In genomic region chr2:62895632-62896009, GRCh38 we compare ENCODE assay signal across 25 cellular contexts.
DNase-seq lines count a peak whose midpoint lies in the region; ATAC-seq and TF ChIP-seq lines count a peak whose summit lies in the region.
"Had no signal": no experiment of that assay in that cellular context is flagged by ENCODE, and none has a peak within 500 bp of the region (broad histone marks: within the 10 kb centered on the region; RNA-seq: fewer than 3 reads in every experiment).

No MANE protein-coding gene starts in this region.

- TF ChIP-seq POLR2A in transverse colon (IDR thresholded peaks at IDR 0.05): no peak

- peak in 1 of 2 donors; percentile 4 for DNase-seq in cardiac muscle cell (ENCODE audit: low read depth in 1 of 2, low spot score in 1 of 2)
- DNase-seq in heart right ventricle: no peak
- peak; percentile 73 for DNase-seq in epithelial cell of esophagus (ENCODE audit: low read depth)
- DNase-seq in iris pigment epithelial cell (ENCODE audit: low read depth): peak; percentile 79
- DNase-seq in transverse colon: no peak
- no peak for DNase-seq in activated CD4-positive, alpha-beta T cell treated with anti-CD3 and anti-CD28 coated beads, Interleukin-2, amount 50 U/mL, for 4 hours
- DNase-seq in GM19238 (ENCODE audit: insufficient read length, low spot score): no peak
- DNase-seq: 8988T; activated CD4-positive, alpha-beta T cell treated with anti-CD3 and anti-CD28 coated beads, Interleukin-2, amount 50 U/mL, for 48 hours; activated naive CD4-positive, alpha-beta T cell treated with anti-CD3 and anti-CD28 coated beads, Interleukin-2, amount 10 ng/mL, durations not matched to agents 7 days and 5 days; BE2C; CD8-positive, alpha-beta memory T cell; DMS 273 treated with DMSO at 0.1 percent for 48 hours; H7; KBM-7; MM.1S; NCI-H1417 treated with DMSO at 0.1 percent for 48 hours; NCI-H345; NCI-H82; stimulated activated CD4-positive, alpha-beta T cell treated with anti-CD3 and anti-CD28 coated beads, Interleukin-4, amount 100 ng/mL, for 1 hour had no signal

- H3K27me3 ChIP-seq in cardiac muscle cell (no peaks in the 10 kb centered on the region), heart right ventricle (no peaks in the 10 kb centered on the region), transverse colon (no peaks in the 10 kb centered on the region)
- H3K27me3 ChIP-seq: BE2C, neural progenitor cell, right atrium auricular region had no signal

- H3K36me3 ChIP-seq in cardiac muscle cell (no peaks in the 10 kb centered on the region), heart right ventricle (no peaks in the 10 kb centered on the region), transverse colon (no peaks in the 10 kb centered on the region)
- H3K36me3 ChIP-seq: BE2C, neural progenitor cell, right atrium auricular region had no signal

- intact Hi-C loops in heart right ventricle (cut with DNase I): no loop called here
- intact Hi-C loops in transverse colon (cut with DNase I; ENCODE audit: low total_unique reads): no loop called here

- TF ChIP-seq EP300 in transverse colon (IDR thresholded peaks at IDR 0.05; ENCODE audit: low read depth): no peak

- H3K9me3 ChIP-seq in cardiac muscle cell (ENCODE audit: low read depth) (no peaks in the 10 kb centered on the region), heart right ventricle (no peaks in the 10 kb centered on the region), transverse colon (no peaks in the 10 kb centered on the region)
- H3K9me3 ChIP-seq: BE2C, right atrium auricular region had no signal

- H3K27ac ChIP-seq in cardiac muscle cell (peak overlapping the region; percentile 70), heart right ventricle (no peak overlapping the region), transverse colon (no peak overlapping the region)
- H3K27ac ChIP-seq: neural progenitor cell, parathyroid adenoma, right atrium auricular region, RWPE1 had no signal

- H3K4me1 ChIP-seq in cardiac muscle cell (ENCODE audit: low read depth) (peaks cover 16% of the 10 kb centered on the region), heart right ventricle (no peaks in the 10 kb centered on the region), transverse colon (no peaks in the 10 kb centered on the region)
- H3K4me1 ChIP-seq: BE2C, neural progenitor cell, parathyroid adenoma, right atrium auricular region had no signal

- TF ChIP-seq CTCF in cardiac muscle cell (IDR thresholded peaks at IDR 0.05; ENCODE audit: low read depth, low read length): no peak
- no peak for TF ChIP-seq CTCF in heart right ventricle (IDR thresholded peaks at IDR 0.05)
- no peak for TF ChIP-seq CTCF in epithelial cell of esophagus (IDR thresholded peaks at IDR 0.05; ENCODE audit: insufficient read depth, low read depth, low read length, missing control alignments)
- TF ChIP-seq CTCF in transverse colon (IDR thresholded peaks at IDR 0.05): no peak

- ATAC-seq in heart right ventricle (no peak), GM18858 (IDR thresholded peaks at IDR 0.05; ENCODE audit: unreplicated experiment) (no peak)

- H3K4me3 ChIP-seq in cardiac muscle cell: no peak overlapping the region
- no peak overlapping the region for H3K4me3 ChIP-seq in heart right ventricle
- H3K4me3 ChIP-seq in epithelial cell of esophagus (ENCODE audit: low read length): no peak overlapping the region
- no peak overlapping the region for H3K4me3 ChIP-seq in transverse colon
- H3K4me3 ChIP-seq: neural progenitor cell, right atrium auricular region had no signal

- in situ Hi-C loops in transverse colon (cut with MboI; ENCODE audit: low pct_ligation_motif_present in 1 of 4, low pct_unique_long_range_greater_than_20kb in 1 of 4, low sequenced_read_pairs in 3 of 4): no loop called here

Comparison
In these comparisons a context has a peak if more than half of its experiments do, and no peak if none do; other contexts are left out.
1. DNase-seq: peak in epithelial cell of esophagus (single experiment) and iris pigment epithelial cell (single experiment); none in heart right ventricle (0 of 2), transverse colon (single experiment), activated CD4-positive, alpha-beta T cell treated with anti-CD3 and anti-CD28 coated beads, Interleukin-2, amount 50 U/mL, for 4 hours (0 of 2) and GM19238 (single experiment).